Comparison of ENCODE assay signal across 12 cellular contexts in genomic region chr7:116543664-116544063, GRCh38. TPM values are rescaled to one million over a fixed set of nuclear protein-coding genes. Genes with fewer than 3 reads are reported as not detected.
DNase-seq lines count a peak whose midpoint lies in the region; ATAC-seq and TF ChIP-seq lines count a peak whose summit lies in the region.
"Had no signal": no experiment of that assay in that cellular context is flagged by ENCODE, and none has a peak within 500 bp of the region (broad histone marks: within the 10 kb centered on the region; RNA-seq: fewer than 3 reads in every experiment).

No MANE protein-coding gene starts in this region.

- peaks cover 0 to 99% (median 41%) of the 10 kb centered on the region in 4 donors for H3K4me1 ChIP-seq in tibial artery

- no peaks in the 10 kb centered on the region for H3K27me3 ChIP-seq in tibial artery

- peaks cover 4% of the 10 kb centered on the region for H3K9me3 Mint-ChIP-seq in activated naive CD8-positive, alpha-beta T cell treated with anti-CD3 and anti-CD28 coated beads, Interleukin-2, amount 50 U/mL, for 24 hours
- H3K9me3 Mint-ChIP-seq in activated naive CD8-positive, alpha-beta T cell treated with anti-CD3 and anti-CD28 coated beads for 36 hours: peaks cover 3% of the 10 kb centered on the region
- H3K9me3 Mint-ChIP-seq: natural killer cell treated with Interleukin-12 subunit alpha and Interleukin-12 subunit beta and Interleukin-15 and Interleukin-18, amount 100 ng/mL, for 72 hours had no signal

- no peak for TF ChIP-seq CTCF in tibial artery (IDR thresholded peaks at IDR 0.05)

- peaks cover 0 to 12% (median 9%) of the 10 kb centered on the region in 3 donors for H3K36me3 ChIP-seq in tibial artery

- no peak overlapping the region for H3K4me3 Mint-ChIP-seq in activated naive CD8-positive, alpha-beta T cell treated with anti-CD3 and anti-CD28 coated beads, Interleukin-2, amount 50 U/mL, for 24 hours
- H3K4me3 Mint-ChIP-seq in activated naive CD8-positive, alpha-beta T cell treated with anti-CD3 and anti-CD28 coated beads for 36 hours: no peak overlapping the region
- H3K4me3 Mint-ChIP-seq: natural killer cell treated with Interleukin-12 subunit alpha and Interleukin-12 subunit beta and Interleukin-15 and Interleukin-18, amount 100 ng/mL, for 72 hours had no signal

- H3K27me3 Mint-ChIP-seq in activated naive CD8-positive, alpha-beta T cell treated with anti-CD3 and anti-CD28 coated beads, Interleukin-2, amount 50 U/mL, for 24 hours: peaks cover 15% of the 10 kb centered on the region
- peaks cover 47% of the 10 kb centered on the region for H3K27me3 Mint-ChIP-seq in activated naive CD8-positive, alpha-beta T cell treated with anti-CD3 and anti-CD28 coated beads for 36 hours

- no peak overlapping the region for H3K27ac Mint-ChIP-seq in activated naive CD8-positive, alpha-beta T cell treated with anti-CD3 and anti-CD28 coated beads, Interleukin-2, amount 50 U/mL, for 24 hours
- no peak overlapping the region for H3K27ac Mint-ChIP-seq in activated naive CD8-positive, alpha-beta T cell treated with anti-CD3 and anti-CD28 coated beads for 36 hours
- H3K27ac Mint-ChIP-seq: natural killer cell treated with Interleukin-12 subunit alpha and Interleukin-12 subunit beta and Interleukin-15 and Interleukin-18, amount 100 ng/mL, for 72 hours had no signal

- H3K9me3 ChIP-seq in tibial artery: no peaks in the 10 kb centered on the region

- intact Hi-C loops in tibial artery (cut with DNase I; ENCODE audit: low total_unique reads): no loop called here

- peak overlapping the region; percentile 51 to 52 for H3K27ac ChIP-seq in tibial artery

- no peak for DNase-seq in activated naive CD8-positive, alpha-beta T cell treated with anti-CD3 and anti-CD28 coated beads, Interleukin-2, amount 50 U/mL, for 24 hours
- DNase-seq in activated naive CD8-positive, alpha-beta T cell treated with anti-CD3 and anti-CD28 coated beads for 36 hours: no peak
- peak; percentile 46 for DNase-seq in amniotic stem cell (lab: John Stamatoyannopoulos, UW)
- peak; percentile 84 for DNase-seq in iris pigment epithelial cell (ENCODE audit: low read depth)
- DNase-seq in tibial artery: no peak
- DNase-seq in stimulated activated CD4-positive, alpha-beta T cell treated with anti-CD3 and anti-CD28 coated beads, Interleukin-4, amount 100 ng/mL, for 4 hours: no peak
- DNase-seq in NCI-H345 (lab: John Stamatoyannopoulos, UW): no peak
- DNase-seq: activated CD4-positive, alpha-beta T cell treated with anti-CD3 and anti-CD28 coated beads for 48 hours; DND-41; NCI-H69 had no signal

- H3K36me3 Mint-ChIP-seq in activated naive CD8-positive, alpha-beta T cell treated with anti-CD3 and anti-CD28 coated beads, Interleukin-2, amount 50 U/mL, for 24 hours (ENCODE audit: low read depth): peaks cover under 1% of the 10 kb centered on the region
- no peaks in the 10 kb centered on the region for H3K36me3 Mint-ChIP-seq in activated naive CD8-positive, alpha-beta T cell treated with anti-CD3 and anti-CD28 coated beads for 36 hours
- H3K36me3 Mint-ChIP-seq: natural killer cell treated with Interleukin-12 subunit alpha and Interleukin-12 subunit beta and Interleukin-15 and Interleukin-18, amount 100 ng/mL, for 72 hours had no signal

- ATAC-seq in activated naive CD8-positive, alpha-beta T cell treated with anti-CD3 and anti-CD28 coated beads, Interleukin-2, amount 50 U/mL, for 24 hours: peak; percentile 40
- ATAC-seq in GM18519 (IDR thresholded peaks at IDR 0.05; ENCODE audit: low FRiP score, unreplicated experiment): no peak
- ATAC-seq: natural killer cell treated with Interleukin-12 subunit alpha and Interleukin-12 subunit beta and Interleukin-15 and Interleukin-18, amount 100 ng/mL, for 72 hours had no signal

- H3K4me1 Mint-ChIP-seq in activated naive CD8-positive, alpha-beta T cell treated with anti-CD3 and anti-CD28 coated beads, Interleukin-2, amount 50 U/mL, for 24 hours: peaks cover 3% of the 10 kb centered on the region
- H3K4me1 Mint-ChIP-seq in activated naive CD8-positive, alpha-beta T cell treated with anti-CD3 and anti-CD28 coated beads for 36 hours: no peaks in the 10 kb centered on the region

- no peak overlapping the region for H3K4me3 ChIP-seq in tibial artery

RNA-seq across cellular contexts. Expression of gene CAV1, which starts 18.8 kb away (rescaled TPM):
- 1 to 10 TPM; 1.4 to 1.5 TPM for total RNA-seq in activated naive CD8-positive, alpha-beta T cell treated with anti-CD3 and anti-CD28 coated beads for 36 hours
- total RNA-seq: natural killer cell treated with Interleukin-12 subunit alpha and Interleukin-12 subunit beta and Interleukin-15 and Interleukin-18, amount 100 ng/mL, for 72 hours had no signal

RNA-seq across cellular contexts. Expression of gene CAV2, which starts 44.1 kb away (rescaled TPM):
- total RNA-seq in activated naive CD8-positive, alpha-beta T cell treated with anti-CD3 and anti-CD28 coated beads for 36 hours: not detected
- total RNA-seq: natural killer cell treated with Interleukin-12 subunit alpha and Interleukin-12 subunit beta and Interleukin-15 and Interleukin-18, amount 100 ng/mL, for 72 hours had no signal

Comparison
In these comparisons a context has a peak if more than half of its experiments do, and no peak if none do; other contexts are left out.
1. DNase-seq: peak in amniotic stem cell (single experiment) and iris pigment epithelial cell (single experiment); none in activated naive CD8-positive, alpha-beta T cell treated with anti-CD3 and anti-CD28 coated beads, Interleukin-2, amount 50 U/mL, for 24 hours (single experiment), activated naive CD8-positive, alpha-beta T cell treated with anti-CD3 and anti-CD28 coated beads for 36 hours (single experiment), tibial artery (0 of 2), stimulated activated CD4-positive, alpha-beta T cell treated with anti-CD3 and anti-CD28 coated beads, Interleukin-4, amount 100 ng/mL, for 4 hours (0 of 2) and NCI-H345 (single experiment).